In the genomic region with DNA sequence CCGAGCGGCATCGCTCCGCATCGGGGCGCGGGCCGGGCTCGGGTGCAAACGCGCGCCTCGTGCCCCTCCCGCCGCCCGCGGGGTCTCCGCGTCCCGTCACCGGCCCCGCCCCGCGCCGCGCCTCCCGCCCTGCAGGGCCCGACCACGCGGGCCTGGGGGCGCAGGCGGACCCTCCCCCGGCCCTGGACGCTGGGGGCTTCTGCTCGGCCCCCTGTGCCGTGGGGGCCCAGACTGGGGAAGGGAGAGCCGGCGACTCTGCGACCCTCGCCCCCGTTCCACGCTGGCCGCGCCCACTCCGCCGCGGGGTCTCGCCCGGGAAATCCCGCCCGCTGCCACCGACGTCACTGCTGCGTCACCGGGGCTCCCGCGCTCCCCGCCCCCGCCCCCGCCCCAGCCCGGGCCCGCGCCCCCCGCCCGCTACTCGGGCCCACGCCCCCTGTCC, we compare ENCODE assay signal across 8 cellular contexts. TPM values are rescaled to one million over a fixed set of nuclear protein-coding genes. Genes with fewer than 3 reads are reported as not detected.
DNase-seq lines count a peak whose midpoint lies in the region; TF ChIP-seq lines count a peak whose summit lies in the region.

TSS of gene GNG4 (minus strand) at position 63 of the 442 bp plus-strand sequence. CDS start 65,946 bp downstream, outside the sequence.

- H3K27ac ChIP-seq in right atrium auricular region (no peak within 1 kb of the TSS), skin epidermis (no peak within 1 kb of the TSS)

- H3K27me3 ChIP-seq in right atrium auricular region, result peaks cover 25 to 26% of the 10 kb centered on the region in 2 donors

- TF ChIP-seq CTCF in LNCaP clone FGC (IDR thresholded peaks at IDR 0.05; ENCODE audit: control insufficient read depth, extremely low read depth, insufficient read depth) (no peak), right atrium auricular region (IDR thresholded peaks at IDR 0.05) (no peak)

- H3K4me3 ChIP-seq in LNCaP clone FGC (ENCODE audit: low read depth, low read length), result peak within 1 kb of the TSS; percentile 50
- H3K4me3 ChIP-seq in right atrium auricular region, result peak within 1 kb of the TSS; percentile 19 to 55
- peak within 1 kb of the TSS; percentile 1 to 52 (median 38) for H3K4me3 ChIP-seq in skin epidermis

- DNase-seq in activated CD8-positive, alpha-beta memory T cell treated with anti-CD3 and anti-CD28 coated beads, Interleukin-2, amount 50 U/mL, for 4 hours, result peak; percentile 47
- no peak for DNase-seq in activated CD8-positive, alpha-beta memory T cell treated with anti-CD3 and anti-CD28 coated beads, Interleukin-2, amount 50 U/mL, for 48 hours
- DNase-seq in LNCaP clone FGC (ENCODE audit: low read depth) (no peak), right atrium auricular region (ENCODE audit: low spot score) (peak; percentile 5), GM19240 (ENCODE audit: insufficient read length, low spot score) (no peak)
- DNase-seq in activated T-cell treated with anti-CD3 and anti-CD28 coated beads, Interleukin-2, amount 50 U/mL, for 1 hour, result peak; percentile 52
- DNase-seq in activated CD4-positive, CD25-positive, alpha-beta regulatory T cell (lab: John Stamatoyannopoulos, UW), result no peak

- no peaks in the 10 kb centered on the region for H3K36me3 ChIP-seq in right atrium auricular region

- H3K4me1 ChIP-seq in right atrium auricular region, result peaks cover 0 to 25% of the 10 kb centered on the region in 2 donors

- peaks cover 0 to 7% of the 10 kb centered on the region in 2 donors for H3K9me3 ChIP-seq in right atrium auricular region

RNA-seq across cellular contexts. Expression of gene GNG4, which starts in this region (rescaled TPM):
- total RNA-seq in right atrium auricular region, result not detected

Comparison
In these comparisons a context has a peak if more than half of its experiments do, and no peak if none do; other contexts are left out.
1. DNase-seq: peak in activated CD8-positive, alpha-beta memory T cell treated with anti-CD3 and anti-CD28 coated beads, Interleukin-2, amount 50 U/mL, for 4 hours (single experiment) and activated T-cell treated with anti-CD3 and anti-CD28 coated beads, Interleukin-2, amount 50 U/mL, for 1 hour (single experiment); none in activated CD8-positive, alpha-beta memory T cell treated with anti-CD3 and anti-CD28 coated beads, Interleukin-2, amount 50 U/mL, for 48 hours (single experiment), LNCaP clone FGC (single experiment), activated CD4-positive, CD25-positive, alpha-beta regulatory T cell (0 of 4) and GM19240 (single experiment).
2. Peak in DNase-seq and H3K4me3 ChIP-seq in right atrium auricular region; RNA of the gene not detected or under 1 TPM.
3. Peak in every context shown above with its lines, with median percentiles within 50 percentile points of each other: H3K4me3 ChIP-seq.